ENCODE assay signal across 10 cellular contexts in the genomic region with DNA sequence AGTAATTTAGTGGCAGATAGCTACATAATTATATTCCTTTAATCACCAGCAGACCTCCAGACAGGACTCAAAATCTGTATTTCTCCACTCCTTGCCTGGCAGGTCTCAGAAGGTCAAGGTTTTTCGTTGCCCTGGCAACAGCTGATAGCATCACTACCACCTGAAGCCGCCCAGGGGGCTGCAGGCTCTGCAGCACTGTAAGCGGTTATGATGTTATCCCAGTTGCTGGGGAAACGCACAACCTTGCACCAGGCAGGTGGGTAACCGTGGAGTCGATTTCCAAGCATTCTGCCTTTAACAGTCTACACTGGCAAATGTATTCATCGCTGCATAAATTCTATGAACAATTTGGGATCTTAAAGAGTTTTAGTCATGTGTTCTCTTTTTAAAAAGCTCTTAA.
"Had no signal": no experiment of that assay in that cellular context is flagged by ENCODE, and none has a peak within 500 bp of the region (broad histone marks: within the 10 kb centered on the region; RNA-seq: fewer than 3 reads in every experiment).

No MANE protein-coding gene starts in this region.

- H3K4me1 ChIP-seq: colonic mucosa had no signal

- H3K9me3 ChIP-seq: colonic mucosa had no signal

- H3K36me3 ChIP-seq: colonic mucosa had no signal

- H3K4me3 ChIP-seq: colonic mucosa had no signal

- DNase-seq: activated CD4-positive, CD25-positive, alpha-beta regulatory T cell treated with anti-CD3 and anti-CD28 coated beads, Interleukin-2, amount 50 U/mL, for 72 hours; activated naive CD4-positive, alpha-beta T cell; activated naive CD8-positive, alpha-beta T cell treated with anti-CD3 and anti-CD28 coated beads, Interleukin-2, amount 10 ng/mL, durations not matched to agents 7 days and 5 days; activated T-cell treated with anti-CD3 and anti-CD28 coated beads for 4 hours; central memory CD4-positive, alpha-beta T cell; colonic mucosa; left ventricle myocardium superior; natural killer cell; retina; stimulated activated CD4-positive, alpha-beta T cell treated with anti-CD3 and anti-CD28 coated beads, Interleukin-2, amount 100 ng/mL, for 48 hours had no signal

- H3K27me3 ChIP-seq: colonic mucosa had no signal

- H3K27ac ChIP-seq: colonic mucosa had no signal
